ENCODE assay signal across 21 cellular contexts in genomic region chr10:23912884-23913401, GRCh38.
DNase-seq lines count a peak whose midpoint lies in the region; ATAC-seq and TF ChIP-seq lines count a peak whose summit lies in the region.
"Had no signal": no experiment of that assay in that cellular context is flagged by ENCODE, and none has a peak within 500 bp of the region (broad histone marks: within the 10 kb centered on the region; RNA-seq: fewer than 3 reads in every experiment).

No MANE protein-coding gene starts in this region.

- no peak overlapping the region for H3K9ac ChIP-seq in endodermal cell (ENCODE audit: extremely low read depth, low read length, poor library complexity, severe bottlenecking)
- H3K9ac ChIP-seq: KMS-11 had no signal

- H3K36me3 ChIP-seq in right atrium auricular region: no peaks in the 10 kb centered on the region
- H3K36me3 ChIP-seq in endodermal cell (ENCODE audit: control insufficient read depth, insufficient read depth, low read length): no peaks in the 10 kb centered on the region

- no peak for DNase-seq in Right ventricle myocardium superior
- no peak for DNase-seq in right atrium auricular region (ENCODE audit: low spot score)
- DNase-seq in GM12865 (ENCODE audit: low read depth): peak; percentile 1
- DNase-seq in endodermal cell: no peak
- peak; percentile 50 for DNase-seq in nephron progenitor cell
- DNase-seq in DMS 273 (lab: John Stamatoyannopoulos, UW; ENCODE audit: unreplicated experiment): no peak
- no peak for DNase-seq in H4 (ENCODE audit: low spot score)
- no peak for DNase-seq in activated CD4-positive, alpha-beta T cell treated with anti-CD3 and anti-CD28 coated beads, Interleukin-2, amount 10 ng/mL, durations not matched to agents 24 days and 14 days
- DNase-seq: CD4-positive, CD25-positive, alpha-beta regulatory T cell; MM.1S; NCI-H1417; NCI-H1694; NCI-H2029 treated with DMSO at 0.1 percent for 48 hours; NCI-H446 treated with DMSO at 0.1 percent for 48 hours; NCI-H526; SHP77 treated with DMSO at 0.1 percent for 48 hours had no signal

- H3K9me3 ChIP-seq in right atrium auricular region: no peaks in the 10 kb centered on the region
- no peaks in the 10 kb centered on the region for H3K9me3 ChIP-seq in endodermal cell (ENCODE audit: control insufficient read depth, low read length)

- H3K4me3 Mint-ChIP-seq in endodermal cell (no peak overlapping the region), nephron progenitor cell (no peak overlapping the region)
- no peak overlapping the region for H3K4me3 Mint-ChIP-seq in activated CD4-positive, alpha-beta T cell treated with anti-CD3 and anti-CD28 coated beads, Interleukin-2, amount 10 ng/mL, durations not matched to agents 24 days and 14 days
- H3K4me3 Mint-ChIP-seq: CD4-positive, CD25-positive, alpha-beta regulatory T cell; IgD-negative memory B cell had no signal

- no peaks in the 10 kb centered on the region for H3K4me1 Mint-ChIP-seq in endodermal cell
- H3K4me1 Mint-ChIP-seq in nephron progenitor cell: peaks cover 33% of the 10 kb centered on the region
- H3K4me1 Mint-ChIP-seq in activated CD4-positive, alpha-beta T cell treated with anti-CD3 and anti-CD28 coated beads, Interleukin-2, amount 10 ng/mL, durations not matched to agents 24 days and 14 days: no peaks in the 10 kb centered on the region
- H3K4me1 Mint-ChIP-seq: CD4-positive, CD25-positive, alpha-beta regulatory T cell; IgD-negative memory B cell had no signal

- TF ChIP-seq CTCF in right atrium auricular region (IDR thresholded peaks at IDR 0.05): no peak
- no peak for TF ChIP-seq CTCF in GM12865 (IDR thresholded peaks at IDR 0.05; ENCODE audit: insufficient read depth, low read depth, low read length, missing control alignments)
- TF ChIP-seq CTCF in endodermal cell (conservative IDR thresholded peaks at IDR 0.05): no peak
- no peak for TF ChIP-seq CTCF in nephron progenitor cell (IDR thresholded peaks at IDR 0.05)

- no peak overlapping the region for H3K4me3 ChIP-seq in right atrium auricular region
- H3K4me3 ChIP-seq in GM12865 (ENCODE audit: low read depth, low read length): no peak overlapping the region
- H3K4me3 ChIP-seq in endodermal cell (ENCODE audit: low read length): no peak overlapping the region
- H3K4me3 ChIP-seq: SK-N-MC had no signal

- H3K9me3 Mint-ChIP-seq in endodermal cell (no peaks in the 10 kb centered on the region), nephron progenitor cell (no peaks in the 10 kb centered on the region)
- H3K9me3 Mint-ChIP-seq in activated CD4-positive, alpha-beta T cell treated with anti-CD3 and anti-CD28 coated beads, Interleukin-2, amount 10 ng/mL, durations not matched to agents 24 days and 14 days: no peaks in the 10 kb centered on the region

- H3K27me3 Mint-ChIP-seq in endodermal cell (ENCODE audit: insufficient read depth) (no peaks in the 10 kb centered on the region), nephron progenitor cell (ENCODE audit: low read depth, poor library complexity) (peaks cover 8% of the 10 kb centered on the region)
- no peaks in the 10 kb centered on the region for H3K27me3 Mint-ChIP-seq in activated CD4-positive, alpha-beta T cell treated with anti-CD3 and anti-CD28 coated beads, Interleukin-2, amount 10 ng/mL, durations not matched to agents 24 days and 14 days
- H3K27me3 Mint-ChIP-seq: IgD-negative memory B cell had no signal

- no peaks in the 10 kb centered on the region for H3K4me1 ChIP-seq in right atrium auricular region
- no peaks in the 10 kb centered on the region for H3K4me1 ChIP-seq in endodermal cell (ENCODE audit: control insufficient read depth, insufficient read depth, low read length)

- H3K27ac ChIP-seq in right atrium auricular region (no peak overlapping the region), endodermal cell (ENCODE audit: low read depth, low read length) (peak overlapping the region; percentile 32)
- H3K27ac ChIP-seq: KMS-11, RWPE1, SK-N-MC had no signal

- H3K36me3 Mint-ChIP-seq in endodermal cell (ENCODE audit: low read depth) (no peaks in the 10 kb centered on the region), nephron progenitor cell (ENCODE audit: low read depth) (no peaks in the 10 kb centered on the region)
- H3K36me3 Mint-ChIP-seq in activated CD4-positive, alpha-beta T cell treated with anti-CD3 and anti-CD28 coated beads, Interleukin-2, amount 10 ng/mL, durations not matched to agents 24 days and 14 days (ENCODE audit: low read depth): no peaks in the 10 kb centered on the region
- H3K36me3 Mint-ChIP-seq: CD4-positive, CD25-positive, alpha-beta regulatory T cell; IgD-negative memory B cell had no signal

- intact Hi-C loops in Right ventricle myocardium superior (cut with DNase I): no loop called here
- intact Hi-C loops in activated CD4-positive, alpha-beta T cell treated with anti-CD3 and anti-CD28 coated beads, Interleukin-2, amount 10 ng/mL, durations not matched to agents 24 days and 14 days (cut with micrococcal nuclease): no loop called here

- H3K27ac Mint-ChIP-seq in endodermal cell (no peak overlapping the region), nephron progenitor cell (peak overlapping the region; percentile 11)
- H3K27ac Mint-ChIP-seq in activated CD4-positive, alpha-beta T cell treated with anti-CD3 and anti-CD28 coated beads, Interleukin-2, amount 10 ng/mL, durations not matched to agents 24 days and 14 days: no peak overlapping the region
- H3K27ac Mint-ChIP-seq: CD4-positive, CD25-positive, alpha-beta regulatory T cell; IgD-negative memory B cell had no signal

- WGBS in endodermal cell (ENCODE audit: insufficient coverage in 1 of 2, insufficient read length in 1 of 2), 2 experiments: 80 to 82% methylated on average over 6 of the region's 6 CpGs

- H3K27me3 ChIP-seq in right atrium auricular region (no peaks in the 10 kb centered on the region), endodermal cell (ENCODE audit: control insufficient read depth, insufficient read depth, low read length, poor library complexity, severe bottlenecking) (no peaks in the 10 kb centered on the region)

- peak; percentile 27 for ATAC-seq in Right ventricle myocardium superior (ENCODE audit: poor library complexity)
- ATAC-seq: Panc1 had no signal

Comparison
In these comparisons a context has a peak if more than half of its experiments do, and no peak if none do; other contexts are left out.
1. DNase-seq: peak in GM12865 (single experiment) and nephron progenitor cell (single experiment); none in Right ventricle myocardium superior (single experiment), right atrium auricular region (single experiment), endodermal cell (single experiment), DMS 273 (single experiment), H4 (single experiment) and activated CD4-positive, alpha-beta T cell treated with anti-CD3 and anti-CD28 coated beads, Interleukin-2, amount 10 ng/mL, durations not matched to agents 24 days and 14 days (single experiment).